15 cellular contexts compared by ENCODE assay signal in the genomic region with DNA sequence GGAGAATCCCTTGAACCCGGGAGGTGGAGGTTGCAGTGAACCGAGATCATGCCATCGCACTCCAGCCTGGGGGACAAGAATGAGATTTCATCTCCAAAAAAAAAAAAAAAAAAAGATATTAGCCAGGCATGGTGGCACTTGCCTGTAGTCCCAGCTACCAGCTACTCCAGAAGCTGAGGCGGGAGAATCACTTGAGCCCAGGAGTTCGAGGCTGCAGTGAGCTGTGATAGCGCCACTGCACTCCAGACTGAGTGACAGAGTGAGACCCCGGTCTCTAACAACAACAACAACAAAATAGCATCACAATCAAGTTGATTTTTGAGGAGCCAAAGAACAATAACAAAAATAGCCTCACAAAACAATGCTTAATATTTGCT. TPM values are rescaled to one million over a fixed set of nuclear protein-coding genes. Genes with fewer than 3 reads are reported as not detected.
DNase-seq lines count a peak whose midpoint lies in the region; ATAC-seq and TF ChIP-seq lines count a peak whose summit lies in the region.
"Had no signal": no experiment of that assay in that cellular context is flagged by ENCODE, and none has a peak within 500 bp of the region (broad histone marks: within the 10 kb centered on the region; RNA-seq: fewer than 3 reads in every experiment).

No MANE protein-coding gene starts in this region.

- H3K27ac Mint-ChIP-seq in activated CD8-positive, alpha-beta memory T cell treated with anti-CD3 and anti-CD28 coated beads, Interleukin-2, amount 10 ng/mL, durations not matched to agents 7 days and 5 days, result peak overlapping the region; percentile 25
- no peak overlapping the region for H3K27ac Mint-ChIP-seq in activated T-helper 1 cell treated with anti-CD3 and anti-CD28 coated beads, Interleukin-12 subunit alpha, Interleukin-12 subunit beta, Interleukin-2, Interleukin-4 antibody, amounts not matched to agents 30 ng/mL and 10 ng/mL and 1 ng/mL, durations not matched to agents 14 hours and 24 hours and 36 hours
- H3K27ac Mint-ChIP-seq in type B pancreatic cell, result peak overlapping the region; percentile 68
- H3K27ac Mint-ChIP-seq: memory B cell; natural killer cell treated with Interleukin-12 subunit alpha and Interleukin-12 subunit beta and Interleukin-15 and Interleukin-18, amount 100 ng/mL, for 72 hours had no signal

- peaks cover 31% of the 10 kb centered on the region for H3K36me3 ChIP-seq in lower lobe of right lung

- peaks cover 12% of the 10 kb centered on the region for H3K36me3 Mint-ChIP-seq in activated CD8-positive, alpha-beta memory T cell treated with anti-CD3 and anti-CD28 coated beads, Interleukin-2, amount 10 ng/mL, durations not matched to agents 7 days and 5 days
- peaks cover 5% of the 10 kb centered on the region for H3K36me3 Mint-ChIP-seq in activated T-helper 1 cell treated with anti-CD3 and anti-CD28 coated beads, Interleukin-12 subunit alpha, Interleukin-12 subunit beta, Interleukin-2, Interleukin-4 antibody, amounts not matched to agents 30 ng/mL and 10 ng/mL and 1 ng/mL, durations not matched to agents 14 hours and 24 hours and 36 hours (ENCODE audit: low read depth)
- peaks cover 5% of the 10 kb centered on the region for H3K36me3 Mint-ChIP-seq in type B pancreatic cell

- no peaks in the 10 kb centered on the region for H3K27me3 Mint-ChIP-seq in activated CD8-positive, alpha-beta memory T cell treated with anti-CD3 and anti-CD28 coated beads, Interleukin-2, amount 10 ng/mL, durations not matched to agents 7 days and 5 days
- no peaks in the 10 kb centered on the region for H3K27me3 Mint-ChIP-seq in activated T-helper 1 cell treated with anti-CD3 and anti-CD28 coated beads, Interleukin-12 subunit alpha, Interleukin-12 subunit beta, Interleukin-2, Interleukin-4 antibody, amounts not matched to agents 30 ng/mL and 10 ng/mL and 1 ng/mL, durations not matched to agents 14 hours and 24 hours and 36 hours (ENCODE audit: insufficient read depth)
- no peaks in the 10 kb centered on the region for H3K27me3 Mint-ChIP-seq in type B pancreatic cell
- H3K27me3 Mint-ChIP-seq: memory B cell; natural killer cell treated with Interleukin-12 subunit alpha and Interleukin-12 subunit beta and Interleukin-15 and Interleukin-18, amount 100 ng/mL, for 72 hours had no signal

- H3K27ac ChIP-seq in lower lobe of right lung, result peak overlapping the region; percentile 88
- H3K27ac ChIP-seq: testis had no signal

- peaks cover 20% of the 10 kb centered on the region for H3K4me1 Mint-ChIP-seq in activated CD8-positive, alpha-beta memory T cell treated with anti-CD3 and anti-CD28 coated beads, Interleukin-2, amount 10 ng/mL, durations not matched to agents 7 days and 5 days
- peaks cover 17% of the 10 kb centered on the region for H3K4me1 Mint-ChIP-seq in activated T-helper 1 cell treated with anti-CD3 and anti-CD28 coated beads, Interleukin-12 subunit alpha, Interleukin-12 subunit beta, Interleukin-2, Interleukin-4 antibody, amounts not matched to agents 30 ng/mL and 10 ng/mL and 1 ng/mL, durations not matched to agents 14 hours and 24 hours and 36 hours (ENCODE audit: low read depth)
- peaks cover 6% of the 10 kb centered on the region for H3K4me1 Mint-ChIP-seq in type B pancreatic cell (ENCODE audit: unreplicated experiment)
- H3K4me1 Mint-ChIP-seq: memory B cell had no signal

- no peaks in the 10 kb centered on the region for H3K9me3 ChIP-seq in lower lobe of right lung
- H3K9me3 ChIP-seq: testis had no signal

- CTCF ChIA-PET in activated CD8-positive, alpha-beta memory T cell treated with anti-CD3 and anti-CD28 coated beads, Interleukin-2, amount 10 ng/mL, durations not matched to agents 7 days and 5 days (lab: Charles Lee), result interaction anchor here (1.1 kb wide), 1 partner anchor 73 kb away, joined by 3 read pairs; no protein-coding TSS in a partner anchor

- no peaks in the 10 kb centered on the region for H3K9me3 Mint-ChIP-seq in activated CD8-positive, alpha-beta memory T cell treated with anti-CD3 and anti-CD28 coated beads, Interleukin-2, amount 10 ng/mL, durations not matched to agents 7 days and 5 days (ENCODE audit: low read depth)
- no peaks in the 10 kb centered on the region for H3K9me3 Mint-ChIP-seq in activated T-helper 1 cell treated with anti-CD3 and anti-CD28 coated beads, Interleukin-12 subunit alpha, Interleukin-12 subunit beta, Interleukin-2, Interleukin-4 antibody, amounts not matched to agents 30 ng/mL and 10 ng/mL and 1 ng/mL, durations not matched to agents 14 hours and 24 hours and 36 hours
- H3K9me3 Mint-ChIP-seq in type B pancreatic cell, result no peaks in the 10 kb centered on the region
- H3K9me3 Mint-ChIP-seq: memory B cell; natural killer cell treated with Interleukin-12 subunit alpha and Interleukin-12 subunit beta and Interleukin-15 and Interleukin-18, amount 100 ng/mL, for 72 hours had no signal

- H3K4me1 ChIP-seq in lower lobe of right lung, result peaks cover 22% of the 10 kb centered on the region

- DNase-seq in activated CD8-positive, alpha-beta memory T cell treated with anti-CD3 and anti-CD28 coated beads, Interleukin-2, amount 10 ng/mL, durations not matched to agents 7 days and 5 days, result no peak
- DNase-seq in activated CD8-positive, alpha-beta memory T cell treated with anti-CD3 and anti-CD28 coated beads, Interleukin-2, amount 50 U/mL, for 48 hours, result no peak
- no peak for DNase-seq in activated T-helper 1 cell treated with anti-CD3 and anti-CD28 coated beads, Interleukin-12 subunit alpha, Interleukin-12 subunit beta, Interleukin-2, Interleukin-4 antibody, amounts not matched to agents 30 ng/mL and 10 ng/mL and 1 ng/mL, durations not matched to agents 14 hours and 24 hours and 36 hours (ENCODE audit: low spot score)
- DNase-seq in lower lobe of right lung, result no peak
- DNase-seq in type B pancreatic cell (ENCODE audit: extremely low spot score, unreplicated experiment), result no peak
- no peak for DNase-seq in activated CD4-positive, CD25-positive, alpha-beta regulatory T cell (lab: John Stamatoyannopoulos, UW)
- no peak for DNase-seq in NCI-H2227 (lab: John Stamatoyannopoulos, UW; ENCODE audit: unreplicated experiment)
- DNase-seq: activated gamma-delta T cell treated with Interleukin-2 at 50 U/mL for 16 hours, DMS79 treated with DMSO at 0.1 percent for 48 hours, NCI-H1694 treated with DMSO at 0.1 percent for 48 hours, testis had no signal

- H3K4me3 ChIP-seq in lower lobe of right lung, result no peak overlapping the region
- H3K4me3 ChIP-seq: testis had no signal

- TF ChIP-seq CTCF in lower lobe of right lung (IDR thresholded peaks at IDR 0.05) (no peak), type B pancreatic cell (conservative IDR thresholded peaks at IDR 0.05) (no peak)

- H3K27me3 ChIP-seq in lower lobe of right lung (ENCODE audit: low read depth), result no peaks in the 10 kb centered on the region
- H3K27me3 ChIP-seq: testis had no signal

- intact Hi-C loops in activated T-helper 1 cell treated with anti-CD3 and anti-CD28 coated beads, Interleukin-12 subunit alpha, Interleukin-12 subunit beta, Interleukin-2, Interleukin-4 antibody, amounts not matched to agents 30 ng/mL and 10 ng/mL and 1 ng/mL, durations not matched to agents 14 hours and 24 hours and 36 hours (cut with micrococcal nuclease), result loop anchor here (5.0 kb wide), 1 partner anchor 185 kb away; no protein-coding TSS in a partner anchor
- intact Hi-C loops in lower lobe of right lung (cut with DNase I), result no loop called here

- no peak overlapping the region for H3K4me3 Mint-ChIP-seq in activated CD8-positive, alpha-beta memory T cell treated with anti-CD3 and anti-CD28 coated beads, Interleukin-2, amount 10 ng/mL, durations not matched to agents 7 days and 5 days
- peak overlapping the region; percentile 92 for H3K4me3 Mint-ChIP-seq in activated T-helper 1 cell treated with anti-CD3 and anti-CD28 coated beads, Interleukin-12 subunit alpha, Interleukin-12 subunit beta, Interleukin-2, Interleukin-4 antibody, amounts not matched to agents 30 ng/mL and 10 ng/mL and 1 ng/mL, durations not matched to agents 14 hours and 24 hours and 36 hours
- H3K4me3 Mint-ChIP-seq in type B pancreatic cell, result peak overlapping the region; percentile 94
- H3K4me3 Mint-ChIP-seq: memory B cell; natural killer cell treated with Interleukin-12 subunit alpha and Interleukin-12 subunit beta and Interleukin-15 and Interleukin-18, amount 100 ng/mL, for 72 hours had no signal

- no peak for ATAC-seq in activated CD8-positive, alpha-beta memory T cell treated with anti-CD3 and anti-CD28 coated beads, Interleukin-2, amount 10 ng/mL, durations not matched to agents 7 days and 5 days
- ATAC-seq in lower lobe of right lung (no peak), GM21529 (IDR thresholded peaks at IDR 0.05; ENCODE audit: unreplicated experiment) (no peak)
- ATAC-seq: natural killer cell treated with Interleukin-12 subunit alpha and Interleukin-12 subunit beta and Interleukin-15 and Interleukin-18, amount 100 ng/mL, for 72 hours had no signal

RNA-seq across cellular contexts. Expression of a gene that starts 2.3 kb away (rescaled TPM):
- 10 to 100 TPM; 40.4 to 50.0 TPM for total RNA-seq in activated CD8-positive, alpha-beta memory T cell treated with anti-CD3 and anti-CD28 coated beads, Interleukin-2, amount 10 ng/mL, durations not matched to agents 7 days and 5 days
- total RNA-seq in activated T-helper 1 cell treated with anti-CD3 and anti-CD28 coated beads, Interleukin-12 subunit alpha, Interleukin-12 subunit beta, Interleukin-2, Interleukin-4 antibody, amounts not matched to agents 30 ng/mL and 10 ng/mL and 1 ng/mL, durations not matched to agents 14 hours and 24 hours and 36 hours, result 21.4 and 22.6 TPM in 2 replicates
- total RNA-seq in lower lobe of right lung, result 47.3 TPM
- 33.5 and 35.5 TPM in 2 replicates for total RNA-seq in type B pancreatic cell (ENCODE audit: low replicate concordance)

RNA-seq across cellular contexts. Expression of a gene that starts 26.5 kb away (rescaled TPM):
- not detected for total RNA-seq in activated CD8-positive, alpha-beta memory T cell treated with anti-CD3 and anti-CD28 coated beads, Interleukin-2, amount 10 ng/mL, durations not matched to agents 7 days and 5 days
- not detected in 2 replicates for total RNA-seq in activated T-helper 1 cell treated with anti-CD3 and anti-CD28 coated beads, Interleukin-12 subunit alpha, Interleukin-12 subunit beta, Interleukin-2, Interleukin-4 antibody, amounts not matched to agents 30 ng/mL and 10 ng/mL and 1 ng/mL, durations not matched to agents 14 hours and 24 hours and 36 hours
- total RNA-seq in lower lobe of right lung, result 2.4 TPM
- 0.12 and 1.8 TPM in 2 replicates for total RNA-seq in type B pancreatic cell (ENCODE audit: low replicate concordance)
- total RNA-seq: natural killer cell treated with Interleukin-12 subunit alpha and Interleukin-12 subunit beta and Interleukin-15 and Interleukin-18, amount 100 ng/mL, for 72 hours; NCI-H460 had no signal

RNA-seq across cellular contexts. Expression of a gene that starts 33.5 kb away (rescaled TPM):
- total RNA-seq in activated CD8-positive, alpha-beta memory T cell treated with anti-CD3 and anti-CD28 coated beads, Interleukin-2, amount 10 ng/mL, durations not matched to agents 7 days and 5 days, result 10 to 100 TPM; 52.7 to 64.9 TPM
- total RNA-seq in activated T-helper 1 cell treated with anti-CD3 and anti-CD28 coated beads, Interleukin-12 subunit alpha, Interleukin-12 subunit beta, Interleukin-2, Interleukin-4 antibody, amounts not matched to agents 30 ng/mL and 10 ng/mL and 1 ng/mL, durations not matched to agents 14 hours and 24 hours and 36 hours, result 84.8 and 86.4 TPM in 2 replicates
- total RNA-seq in lower lobe of right lung, result 26.1 TPM
- total RNA-seq in type B pancreatic cell (ENCODE audit: low replicate concordance), result 30.3 and 31.5 TPM in 2 replicates

RNA-seq across cellular contexts. Expression of a gene that starts 33.8 kb away (rescaled TPM):
- 100 to 1,000 TPM; 274 to 359 TPM for total RNA-seq in activated CD8-positive, alpha-beta memory T cell treated with anti-CD3 and anti-CD28 coated beads, Interleukin-2, amount 10 ng/mL, durations not matched to agents 7 days and 5 days
- 367 and 368 TPM in 2 replicates for total RNA-seq in activated T-helper 1 cell treated with anti-CD3 and anti-CD28 coated beads, Interleukin-12 subunit alpha, Interleukin-12 subunit beta, Interleukin-2, Interleukin-4 antibody, amounts not matched to agents 30 ng/mL and 10 ng/mL and 1 ng/mL, durations not matched to agents 14 hours and 24 hours and 36 hours
- 162 TPM for total RNA-seq in lower lobe of right lung
- 234 and 302 TPM in 2 replicates for total RNA-seq in type B pancreatic cell (ENCODE audit: low replicate concordance)

RNA-seq across cellular contexts. Expression of a gene that starts 43.1 kb away (rescaled TPM):
- 10 to 100 TPM; 32.4 to 43.7 TPM for total RNA-seq in activated CD8-positive, alpha-beta memory T cell treated with anti-CD3 and anti-CD28 coated beads, Interleukin-2, amount 10 ng/mL, durations not matched to agents 7 days and 5 days
- total RNA-seq in activated T-helper 1 cell treated with anti-CD3 and anti-CD28 coated beads, Interleukin-12 subunit alpha, Interleukin-12 subunit beta, Interleukin-2, Interleukin-4 antibody, amounts not matched to agents 30 ng/mL and 10 ng/mL and 1 ng/mL, durations not matched to agents 14 hours and 24 hours and 36 hours, result 51.8 and 52.0 TPM in 2 replicates
- 39.0 TPM for total RNA-seq in lower lobe of right lung
- total RNA-seq in type B pancreatic cell (ENCODE audit: low replicate concordance), result 40.1 and 46.6 TPM in 2 replicates
